ENCODE assay signal across 25 cellular contexts in the genomic region with DNA sequence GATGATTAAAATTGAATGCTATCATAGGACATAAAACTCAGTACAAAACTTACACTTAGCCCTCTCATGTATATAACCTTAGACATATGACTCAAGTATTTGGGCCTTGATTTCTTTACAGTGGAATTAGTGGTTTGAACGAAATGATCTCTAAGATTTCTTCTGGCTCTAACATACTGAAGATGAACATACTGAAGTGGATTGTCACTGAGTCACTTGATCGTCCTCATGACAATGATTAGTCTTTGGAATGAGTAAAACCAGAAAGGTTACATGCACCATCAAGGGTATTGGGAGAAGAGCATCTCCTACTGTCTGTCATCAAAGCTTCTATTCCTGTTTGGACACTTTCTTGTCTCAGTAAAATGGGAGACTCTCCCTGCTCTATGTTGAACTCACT. TPM values are rescaled to one million over a fixed set of nuclear protein-coding genes. Genes with fewer than 3 reads are reported as not detected.
DNase-seq lines count a peak whose midpoint lies in the region; ATAC-seq, FAIRE-seq and TF ChIP-seq lines count a peak whose summit lies in the region.
"Had no signal": no experiment of that assay in that cellular context is flagged by ENCODE, and none has a peak within 500 bp of the region (broad histone marks: within the 10 kb centered on the region; RNA-seq: fewer than 3 reads in every experiment).

No MANE protein-coding gene starts in this region.

- no peaks in the 10 kb centered on the region for H3K4me1 ChIP-seq in kidney (ENCODE audit: control insufficient read depth in 1 of 2, insufficient read depth in 1 of 2, low read depth in 1 of 2, low read length in 2 of 2)
- H3K4me1 ChIP-seq: SJCRH30 had no signal

- H3K9me3 ChIP-seq in kidney (ENCODE audit: control insufficient read depth in 1 of 2, low read length in 2 of 2), result no peaks in the 10 kb centered on the region
- H3K9me3 ChIP-seq: BLaER1 treated with 17β-estradiol and CSF1 and Interleukin-3, amounts not matched to agents 10 nM and 100 nM; SJCRH30 had no signal

- no peak overlapping the region for H3K27ac Mint-ChIP-seq in stimulated activated memory B cell treated with anti-CD40 and anti-IgM and Interleukin-4, amounts not matched to agents 10 μg/mL and 1 μg/mL and 100 μg/mL, for 72 hours
- no peak overlapping the region for H3K27ac Mint-ChIP-seq in activated T-cell treated with anti-CD3 and anti-CD28 coated beads, Interleukin-2, amount 50 U/mL, for 24 hours
- H3K27ac Mint-ChIP-seq: CD8-positive, alpha-beta T cell had no signal

- ATAC-seq in stimulated activated memory B cell treated with anti-CD40 and anti-IgM and Interleukin-4, amounts not matched to agents 10 μg/mL and 1 μg/mL and 100 μg/mL, for 72 hours, result peak; percentile 8
- ATAC-seq: CD8-positive, alpha-beta T cell had no signal

- no peak overlapping the region for H3K4me3 Mint-ChIP-seq in stimulated activated memory B cell treated with anti-CD40 and anti-IgM and Interleukin-4, amounts not matched to agents 10 μg/mL and 1 μg/mL and 100 μg/mL, for 72 hours
- H3K4me3 Mint-ChIP-seq in activated T-cell treated with anti-CD3 and anti-CD28 coated beads, Interleukin-2, amount 50 U/mL, for 24 hours, result no peak overlapping the region
- H3K4me3 Mint-ChIP-seq: CD8-positive, alpha-beta T cell had no signal

- DNase-seq in EL (peak; percentile 47), kidney (no peak), SHP77 treated with DMSO at 0.1 percent for 48 hours (lab: John Stamatoyannopoulos, UW) (no peak)
- no peak for DNase-seq in activated T-cell treated with anti-CD3 and anti-CD28 coated beads, Interleukin-2, amount 50 U/mL, for 24 hours
- no peak for DNase-seq in activated CD4-positive, alpha-beta T cell treated with anti-CD3 and anti-CD28 coated beads for 4 hours
- DNase-seq: Calu3; CD8-positive, alpha-beta T cell; MV-4-11; NCI-H1417; NCI-H187; NCI-H2107; NCI-H2227 treated with DMSO at 0.1 percent for 48 hours; NCI-H510A treated with DMSO at 0.1 percent for 48 hours; NCI-H82; PC-9; SJCRH30 had no signal

- no peaks in the 10 kb centered on the region for H3K9me3 Mint-ChIP-seq in stimulated activated memory B cell treated with anti-CD40 and anti-IgM and Interleukin-4, amounts not matched to agents 10 μg/mL and 1 μg/mL and 100 μg/mL, for 72 hours
- H3K9me3 Mint-ChIP-seq in activated T-cell treated with anti-CD3 and anti-CD28 coated beads, Interleukin-2, amount 50 U/mL, for 24 hours, result no peaks in the 10 kb centered on the region
- H3K9me3 Mint-ChIP-seq: CD8-positive, alpha-beta T cell had no signal

- FAIRE-seq in kidney (lab: Jason Lieb, UNC), result no peak
- FAIRE-seq: G401.6, H54 had no signal

- TF ChIP-seq CTCF in kidney (IDR thresholded peaks at IDR 0.05; ENCODE audit: borderline replicate concordance, extremely low read depth, insufficient read depth), result no peak

- H3K27me3 ChIP-seq in layer of hippocampus (ENCODE audit: control insufficient read depth, insufficient read depth, low read length), result no peaks in the 10 kb centered on the region
- H3K27me3 ChIP-seq: BLaER1 treated with 17β-estradiol and CSF1 and Interleukin-3, amounts not matched to agents 10 nM and 100 nM; SJCRH30 had no signal

- H3K9ac ChIP-seq in kidney (ENCODE audit: low read length in 2 of 2), result no peak overlapping the region
- H3K9ac ChIP-seq: BLaER1 treated with 17β-estradiol and CSF1 and Interleukin-3, amounts not matched to agents 10 nM and 100 nM; KMS-11 had no signal

- no peaks in the 10 kb centered on the region for H3K27me3 Mint-ChIP-seq in stimulated activated memory B cell treated with anti-CD40 and anti-IgM and Interleukin-4, amounts not matched to agents 10 μg/mL and 1 μg/mL and 100 μg/mL, for 72 hours
- peaks cover 7% of the 10 kb centered on the region for H3K27me3 Mint-ChIP-seq in activated T-cell treated with anti-CD3 and anti-CD28 coated beads, Interleukin-2, amount 50 U/mL, for 24 hours

- H3K36me3 Mint-ChIP-seq in stimulated activated memory B cell treated with anti-CD40 and anti-IgM and Interleukin-4, amounts not matched to agents 10 μg/mL and 1 μg/mL and 100 μg/mL, for 72 hours, result no peaks in the 10 kb centered on the region
- no peaks in the 10 kb centered on the region for H3K36me3 Mint-ChIP-seq in activated T-cell treated with anti-CD3 and anti-CD28 coated beads, Interleukin-2, amount 50 U/mL, for 24 hours (ENCODE audit: low read depth)
- H3K36me3 Mint-ChIP-seq: CD8-positive, alpha-beta T cell had no signal

- peak overlapping the region; percentile 31 for H3K27ac ChIP-seq in angular gyrus (ENCODE audit: low read depth, low read length)
- H3K27ac ChIP-seq in layer of hippocampus (ENCODE audit: low read depth, low read length), result peak overlapping the region; percentile 14
- no peak overlapping the region for H3K27ac ChIP-seq in kidney (ENCODE audit: low read depth in 2 of 2, low read length in 2 of 2)
- H3K27ac ChIP-seq: BLaER1 treated with 17β-estradiol and CSF1 and Interleukin-3, amounts not matched to agents 10 nM and 100 nM; KMS-11; PC-9; SJCRH30 had no signal

- no peaks in the 10 kb centered on the region for H3K36me3 ChIP-seq in kidney (ENCODE audit: control insufficient read depth in 1 of 2, insufficient read depth in 2 of 2, low read length in 2 of 2)
- H3K36me3 ChIP-seq: BLaER1 treated with 17β-estradiol and CSF1 and Interleukin-3, amounts not matched to agents 10 nM and 100 nM; SJCRH30 had no signal

- H3K4me3 ChIP-seq in kidney (ENCODE audit: low read length in 2 of 2), result no peak overlapping the region
- H3K4me3 ChIP-seq: BLaER1 treated with 17β-estradiol and CSF1 and Interleukin-3, amounts not matched to agents 10 nM and 100 nM; PC-9; SJCRH30 had no signal

- intact Hi-C loops in kidney (cut with DNase I), result no loop called here

- no peaks in the 10 kb centered on the region for H3K4me1 Mint-ChIP-seq in stimulated activated memory B cell treated with anti-CD40 and anti-IgM and Interleukin-4, amounts not matched to agents 10 μg/mL and 1 μg/mL and 100 μg/mL, for 72 hours
- no peaks in the 10 kb centered on the region for H3K4me1 Mint-ChIP-seq in activated T-cell treated with anti-CD3 and anti-CD28 coated beads, Interleukin-2, amount 50 U/mL, for 24 hours (ENCODE audit: low read depth)

RNA-seq across cellular contexts. Expression of a gene that starts 17.4 kb away (rescaled TPM):
- 0.06 TPM for total RNA-seq in kidney
- polyA plus RNA-seq in kidney (ENCODE audit: insufficient read depth, low read depth, low replicate concordance), result 3.4 TPM
- total RNA-seq: A673; CD8-positive, alpha-beta T cell; HT-29; PC-9; SJCRH30 had no signal

Comparison
In these comparisons a context has a peak if more than half of its experiments do, and no peak if none do; other contexts are left out.
1. H3K27ac ChIP-seq: peak in angular gyrus (single experiment) and layer of hippocampus (single experiment); none in kidney (0 of 2).